8 cellular contexts compared by ENCODE assay signal in genomic region chr13:26220575-26220974, GRCh38. TPM values are rescaled to one million over a fixed set of nuclear protein-coding genes. Genes with fewer than 3 reads are reported as not detected.
A peak's percentile ranks its signal among the peaks of the same experiment; 100 is the strongest.
DNase-seq lines count a peak whose midpoint lies in the region; ATAC-seq and TF ChIP-seq lines count a peak whose summit lies in the region.

No MANE protein-coding gene starts in this region.

- no peak for TF ChIP-seq POLR2A in upper lobe of left lung (IDR thresholded peaks at IDR 0.05)

- peak overlapping the region; percentile 98 for H3K4me3 Mint-ChIP-seq in HFFc6

- no peaks in the 10 kb centered on the region for H3K9me3 Mint-ChIP-seq in HFFc6

- no peak for TF ChIP-seq CTCF in HFFc6 (IDR thresholded peaks at IDR 0.05)
- no peak for TF ChIP-seq CTCF in left lung (IDR thresholded peaks at IDR 0.05)
- no peak for TF ChIP-seq CTCF in upper lobe of left lung (IDR thresholded peaks at IDR 0.05)

- H3K27me3 Mint-ChIP-seq in HFFc6 (ENCODE audit: insufficient read depth) = peaks cover 6% of the 10 kb centered on the region

- peak overlapping the region; percentile 90; the same call in 1 of the 2 replicates for H3K27ac ChIP-seq in ACC112 (ENCODE audit: low read depth, low read length)
- no peak overlapping the region for H3K27ac ChIP-seq in left lung
- H3K27ac ChIP-seq in upper lobe of left lung = peak overlapping the region in 1 of 4 donors; percentile 96

- H2AFZ ChIP-seq in ACC112 (ENCODE audit: low read length, unreplicated experiment) = no peak overlapping the region

- no peaks in the 10 kb centered on the region for H3K27me3 ChIP-seq in ACC112 (ENCODE audit: insufficient read depth, low read length)
- H3K27me3 ChIP-seq in left lung = no peaks in the 10 kb centered on the region
- H3K27me3 ChIP-seq in upper lobe of left lung = no peaks in the 10 kb centered on the region

- peaks cover 14% of the 10 kb centered on the region for H3K4me1 ChIP-seq in ACC112 (ENCODE audit: control insufficient read depth, insufficient read depth, low read length, unreplicated experiment)
- peaks cover 9 to 36% of the 10 kb centered on the region in 2 donors for H3K4me1 ChIP-seq in left lung
- peaks cover 14 to 25% (median 23%) of the 10 kb centered on the region in 4 donors for H3K4me1 ChIP-seq in upper lobe of left lung

- TF ChIP-seq EP300 in upper lobe of left lung (IDR thresholded peaks at IDR 0.05) = no peak

- H3K27ac Mint-ChIP-seq in HFFc6 = peak overlapping the region; percentile 99

- DNase-seq in HFFc6 = peak; percentile 48
- DNase-seq in amniotic epithelial cell (ENCODE audit: low read depth) = peak; percentile 68
- DNase-seq in left lung = no peak
- no peak for DNase-seq in upper lobe of left lung
- DNase-seq in NCI-H345 (lab: John Stamatoyannopoulos, UW) = no peak
- DNase-seq in Ammon's horn (ENCODE audit: low spot score) = no peak

- H3K4me3 ChIP-seq in ACC112 (ENCODE audit: low read depth, low read length) = peak overlapping the region; percentile 87
- H3K4me3 ChIP-seq in left lung = peak overlapping the region; percentile 86 to 88
- H3K4me3 ChIP-seq in upper lobe of left lung = peak overlapping the region in 2 of 4 donors; percentile 87 to 98

- H3K36me3 ChIP-seq in ACC112 (ENCODE audit: insufficient read depth, low read length) = peaks cover 37% of the 10 kb centered on the region
- peaks cover 0 to 41% of the 10 kb centered on the region in 2 donors for H3K36me3 ChIP-seq in left lung
- H3K36me3 ChIP-seq in upper lobe of left lung = peaks cover 26 to 47% (median 33%) of the 10 kb centered on the region in 4 donors

- peaks cover 33% of the 10 kb centered on the region for H3K4me1 Mint-ChIP-seq in HFFc6 (ENCODE audit: low read depth)

- WGBS in upper lobe of left lung, 2 donors = 81 to 86% methylated on average over 2 of the region's 2 CpGs

- H3K36me3 Mint-ChIP-seq in HFFc6 (ENCODE audit: low read depth) = peaks cover 30% of the 10 kb centered on the region

- intact Hi-C loops in left lung (cut with DNase I) = no loop called here

- peaks cover 24% of the 10 kb centered on the region for H3K79me2 ChIP-seq in ACC112 (ENCODE audit: control insufficient read depth, insufficient read depth, low read length, unreplicated experiment)

- H3K9me3 ChIP-seq in left lung (no peaks in the 10 kb centered on the region), upper lobe of left lung (no peaks in the 10 kb centered on the region)

- ATAC-seq in left lung (no peak), upper lobe of left lung (ENCODE audit: low FRiP score in 2 of 2) (no peak), GM18517 (IDR thresholded peaks at IDR 0.05; ENCODE audit: unreplicated experiment) (no peak)

RNA-seq across cellular contexts. Expression of gene RNF6, which starts 1.5 kb away (rescaled TPM):
- total RNA-seq in HFFc6 (2021; fragmentation: NEBNext Ultra II Directional; extraction: Animal tissue kit (Norgen Biotek cat#: 25700)) = 10 to 100 TPM; 47.6 to 51.7 (median 48.5) TPM
- total RNA-seq in left lung (10 to 100 TPM; 27.0 to 33.1 TPM), upper lobe of left lung (10 to 100 TPM; 14.7 to 39.9 (median 30.7) TPM)

RNA-seq across cellular contexts. Expression of gene CDK8, which starts 33.4 kb away (rescaled TPM):
- total RNA-seq in HFFc6 (2021; fragmentation: NEBNext Ultra II Directional; extraction: Animal tissue kit (Norgen Biotek cat#: 25700)) = 10 to 100 TPM; 15.1 to 19.3 (median 17.4) TPM
- total RNA-seq in left lung (10 to 100 TPM; 10.1 to 12.4 TPM), upper lobe of left lung (10 to 100 TPM in 4 of 6 donors, 1 to 10 TPM in 2; 9.4 to 15.6 (median 10.8) TPM)

Comparison
In these comparisons a context has a peak if more than half of its experiments do, and no peak if none do; other contexts are left out.
1. DNase-seq: peak in HFFc6 (single experiment) and amniotic epithelial cell (single experiment); none in left lung (0 of 2), upper lobe of left lung (0 of 2), NCI-H345 (single experiment) and Ammon's horn (single experiment).